3 cellular contexts compared by ENCODE assay signal in the genomic region with DNA sequence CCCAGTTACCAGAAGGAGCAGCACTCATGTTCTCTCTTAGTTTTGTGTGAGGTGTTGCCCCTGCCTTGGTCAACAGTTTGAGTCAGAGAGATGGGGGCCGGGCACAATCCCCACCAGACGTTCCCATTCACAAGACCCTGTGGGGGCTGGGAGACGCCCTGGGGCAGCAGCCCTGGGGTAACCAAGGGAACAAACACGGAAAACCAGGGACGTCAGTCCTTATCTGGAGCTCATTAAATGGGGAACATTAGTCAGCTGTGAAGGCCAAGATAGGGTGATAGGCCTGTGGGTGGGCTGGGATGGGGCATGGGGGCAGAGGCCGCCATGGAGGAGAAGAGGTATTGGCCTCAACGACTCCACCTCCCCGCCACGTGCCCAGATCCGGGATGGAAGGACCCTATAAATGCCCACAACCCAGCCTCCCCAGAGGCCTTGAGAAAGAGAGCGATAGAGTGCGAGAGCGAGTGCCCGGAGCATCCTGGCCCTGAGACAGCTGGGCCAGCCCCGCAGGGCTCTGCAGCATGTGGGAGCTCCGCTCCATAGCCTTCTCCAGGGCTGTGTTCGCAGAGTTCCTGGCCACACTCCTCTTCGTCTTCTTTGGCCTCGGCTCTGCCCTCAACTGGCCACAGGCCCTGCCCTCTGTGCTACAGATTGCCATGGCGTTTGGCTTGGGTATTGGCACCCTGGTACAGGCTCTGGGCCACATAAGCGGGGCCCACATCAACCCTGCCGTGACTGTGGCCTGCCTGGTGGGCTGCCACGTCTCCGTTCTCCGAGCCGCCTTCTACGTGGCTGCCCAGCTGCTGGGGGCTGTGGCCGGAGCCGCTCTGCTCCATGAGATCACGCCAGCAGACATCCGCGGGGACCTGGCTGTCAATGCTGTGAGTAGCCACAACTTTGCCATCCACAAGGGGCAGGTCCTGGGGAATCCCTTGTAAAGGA.
A peak's percentile ranks its signal among the peaks of the same experiment; 100 is the strongest.
TF ChIP-seq lines count a peak whose summit lies in the region.

Gene AQP2 (plus strand): TSS at position 428 of the 942 bp plus-strand sequence. CDS start 94 bp downstream, at position 522.

TF ChIP-seq in SK-N-SH, 30 proteins besides CTCF, POLR2A, EP300 and RAD21 (continues in another document):
- TF ChIP-seq, protein P1, sequence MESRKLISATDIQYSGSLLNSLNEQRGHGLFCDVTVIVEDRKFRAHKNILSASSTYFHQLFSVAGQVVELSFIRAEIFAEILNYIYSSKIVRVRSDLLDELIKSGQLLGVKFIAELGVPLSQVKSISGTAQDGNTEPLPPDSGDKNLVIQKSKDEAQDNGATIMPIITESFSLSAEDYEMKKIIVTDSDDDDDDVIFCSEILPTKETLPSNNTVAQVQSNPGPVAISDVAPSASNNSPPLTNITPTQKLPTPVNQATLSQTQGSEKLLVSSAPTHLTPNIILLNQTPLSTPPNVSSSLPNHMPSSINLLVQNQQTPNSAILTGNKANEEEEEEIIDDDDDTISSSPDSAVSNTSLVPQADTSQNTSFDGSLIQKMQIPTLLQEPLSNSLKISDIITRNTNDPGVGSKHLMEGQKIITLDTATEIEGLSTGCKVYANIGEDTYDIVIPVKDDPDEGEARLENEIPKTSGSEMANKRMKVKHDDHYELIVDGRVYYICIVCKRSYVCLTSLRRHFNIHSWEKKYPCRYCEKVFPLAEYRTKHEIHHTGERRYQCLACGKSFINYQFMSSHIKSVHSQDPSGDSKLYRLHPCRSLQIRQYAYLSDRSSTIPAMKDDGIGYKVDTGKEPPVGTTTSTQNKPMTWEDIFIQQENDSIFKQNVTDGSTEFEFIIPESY (IDR thresholded peaks at IDR 0.05; ENCODE audit: borderline replicate concordance, low read depth): no peak
- TF ChIP-seq PBX3 (IDR thresholded peaks at IDR 0.05): no peak
- no peak for TF ChIP-seq NRF1 (IDR thresholded peaks at IDR 0.05; ENCODE audit: low read depth, low read length)
- no peak for TF ChIP-seq EZH2phosphoT487 (IDR thresholded peaks at IDR 0.05; ENCODE audit: borderline replicate concordance, low read depth)
- no peak for TF ChIP-seq IRF3 (IDR thresholded peaks at IDR 0.05; ENCODE audit: low read depth, low read length)
- TF ChIP-seq, protein P2, sequence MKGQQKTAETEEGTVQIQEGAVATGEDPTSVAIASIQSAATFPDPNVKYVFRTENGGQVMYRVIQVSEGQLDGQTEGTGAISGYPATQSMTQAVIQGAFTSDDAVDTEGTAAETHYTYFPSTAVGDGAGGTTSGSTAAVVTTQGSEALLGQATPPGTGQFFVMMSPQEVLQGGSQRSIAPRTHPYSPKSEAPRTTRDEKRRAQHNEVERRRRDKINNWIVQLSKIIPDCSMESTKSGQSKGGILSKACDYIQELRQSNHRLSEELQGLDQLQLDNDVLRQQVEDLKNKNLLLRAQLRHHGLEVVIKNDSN (IDR thresholded peaks at IDR 0.05; ENCODE audit: borderline replicate concordance, low read depth): no peak
- no peak for TF ChIP-seq NFIC (IDR thresholded peaks at IDR 0.05; ENCODE audit: borderline replicate concordance)
- TF ChIP-seq YY1 (IDR thresholded peaks at IDR 0.05; ENCODE audit: low read depth): no peak
- no peak for TF ChIP-seq SMC3 (IDR thresholded peaks at IDR 0.05; ENCODE audit: low read depth, low read length)
- TF ChIP-seq CHD2 (IDR thresholded peaks at IDR 0.05; ENCODE audit: low read length, partially characterized antibody): no peak
- TF ChIP-seq RCOR1 (IDR thresholded peaks at IDR 0.05; ENCODE audit: low read length): no peak
- TF ChIP-seq RFX5 (IDR thresholded peaks at IDR 0.05; ENCODE audit: low read length): no peak
- no peak for TF ChIP-seq TEAD4 (IDR thresholded peaks at IDR 0.05; ENCODE audit: borderline replicate concordance, insufficient read depth)
- TF ChIP-seq MEF2A (IDR thresholded peaks at IDR 0.05; ENCODE audit: borderline replicate concordance, low read depth): no peak
- no peak for TF ChIP-seq POLR2AphosphoS5 (IDR thresholded peaks at IDR 0.05; ENCODE audit: low read depth, low read length)

TF ChIP-seq in SK-N-SH treated with all-trans-retinoic acid at 6 μM for 48 hours, 23 proteins besides CTCF, POLR2A, EP300 and RAD21:
- no peak for TF ChIP-seq SNAI2 (CRISPR knock-in tag; IDR thresholded peaks at IDR 0.05)

TF ChIP-seq in K562, 482 proteins besides CTCF, POLR2A, EP300 and RAD21:
- TF ChIP-seq ZNF282 (CRISPR knock-in tag; IDR thresholded peaks at IDR 0.05) (no peak), THRAP3 (IDR thresholded peaks at IDR 0.05; ENCODE audit: borderline replicate concordance) (no peak), VEZF1 (CRISPR knock-in tag; IDR thresholded peaks at IDR 0.05) (peak; percentile 40; the same call in 1 of the 2 replicates), RFX1 (IDR thresholded peaks at IDR 0.05) (peak; percentile 43; the same call in 1 of the 2 replicates), TARDBP (IDR thresholded peaks at IDR 0.05) (no peak), TFAP4 (CRISPR knock-in tag; IDR thresholded peaks at IDR 0.05; ENCODE audit: borderline replicate concordance) (peak; percentile 55; the same call in 1 of the 2 replicates)
